ENCODE assay signal across 18 cellular contexts in genomic region chr3:16375891-16376290, GRCh38.
DNase-seq lines count a peak whose midpoint lies in the region; ATAC-seq and TF ChIP-seq lines count a peak whose summit lies in the region.
"Had no signal": no experiment of that assay in that cellular context is flagged by ENCODE, and none has a peak within 500 bp of the region (broad histone marks: within the 10 kb centered on the region; RNA-seq: fewer than 3 reads in every experiment).

No MANE protein-coding gene starts in this region.

- H3K9me3 ChIP-seq in esophagus muscularis mucosa (no peaks in the 10 kb centered on the region), thyroid gland (no peaks in the 10 kb centered on the region)
- H3K9me3 ChIP-seq: left lung, ovary, vagina had no signal

- CTCF ChIA-PET in activated CD8-positive, alpha-beta T cell treated with anti-CD3 and anti-CD28 coated beads for 36 hours (lab: Charles Lee), result interaction anchor here (1.0 to 3.0 kb wide), 4 partner anchors 9 to 174 kb away, joined by 3 to 9 read pairs (median 4); no protein-coding TSS in a partner anchor
- CTCF ChIA-PET in activated CD4-positive, alpha-beta memory T cell treated with anti-CD3 and anti-CD28 coated beads for 36 hours (lab: Charles Lee), result interaction anchor here (1.1 kb wide), 1 partner anchor 86 kb away, joined by 3 read pairs; no protein-coding TSS in a partner anchor

- H3K4me3 ChIP-seq in esophagus muscularis mucosa (no peak overlapping the region), thyroid gland (replicated peaks in 1 of 3) (no peak overlapping the region)
- H3K4me3 ChIP-seq: left lung, ovary, vagina had no signal

- 80% methylated on average over 6 of the region's 6 CpGs for WGBS in esophagus muscularis mucosa
- 80 to 81% methylated on average over 6 of the region's 6 CpGs for WGBS in thyroid gland, 2 donors

- H3K27me3 ChIP-seq in esophagus muscularis mucosa, result no peaks in the 10 kb centered on the region
- no peaks in the 10 kb centered on the region for H3K27me3 ChIP-seq in thyroid gland
- H3K27me3 ChIP-seq: left lung, ovary, vagina had no signal

- intact Hi-C loops in natural killer cell (cut with micrococcal nuclease) (no loop called here), esophagus muscularis mucosa (cut with DNase I) (loop anchor here (10.0 kb wide), 1 partner anchor 139 kb away; the partner anchor contains the start of gene RFTN1), thyroid gland (cut with DNase I) (no loop called here)
- intact Hi-C loops in activated CD8-positive, alpha-beta T cell treated with anti-CD3 and anti-CD28 coated beads for 36 hours (cut with micrococcal nuclease), result no loop called here
- intact Hi-C loops in activated CD4-positive, alpha-beta memory T cell treated with anti-CD3 and anti-CD28 coated beads for 36 hours (cut with micrococcal nuclease), result no loop called here

- H3K27me3 Mint-ChIP-seq in natural killer cell treated with Interleukin-12 subunit alpha and Interleukin-12 subunit beta and Interleukin-15 and Interleukin-18, amount 100 ng/mL, for 72 hours, result no peaks in the 10 kb centered on the region
- H3K27me3 Mint-ChIP-seq in natural killer cell (ENCODE audit: low read depth in 2 of 2), result no peaks in the 10 kb centered on the region
- H3K27me3 Mint-ChIP-seq in activated CD8-positive, alpha-beta T cell treated with anti-CD3 and anti-CD28 coated beads for 36 hours, result no peaks in the 10 kb centered on the region
- H3K27me3 Mint-ChIP-seq in activated CD4-positive, alpha-beta memory T cell treated with anti-CD3 and anti-CD28 coated beads for 36 hours, result no peaks in the 10 kb centered on the region

- no peaks in the 10 kb centered on the region for H3K9me3 Mint-ChIP-seq in natural killer cell treated with Interleukin-12 subunit alpha and Interleukin-12 subunit beta and Interleukin-15 and Interleukin-18, amount 100 ng/mL, for 72 hours
- no peaks in the 10 kb centered on the region for H3K9me3 Mint-ChIP-seq in natural killer cell
- H3K9me3 Mint-ChIP-seq in activated CD8-positive, alpha-beta T cell treated with anti-CD3 and anti-CD28 coated beads for 36 hours, result peaks cover 12% of the 10 kb centered on the region
- H3K9me3 Mint-ChIP-seq in activated CD4-positive, alpha-beta memory T cell treated with anti-CD3 and anti-CD28 coated beads for 36 hours, result peaks cover 17% of the 10 kb centered on the region

- H3K36me3 Mint-ChIP-seq in natural killer cell treated with Interleukin-12 subunit alpha and Interleukin-12 subunit beta and Interleukin-15 and Interleukin-18, amount 100 ng/mL, for 72 hours, result peaks cover 36% of the 10 kb centered on the region
- H3K36me3 Mint-ChIP-seq in natural killer cell, result no peaks in the 10 kb centered on the region
- peaks cover 90% of the 10 kb centered on the region for H3K36me3 Mint-ChIP-seq in activated CD8-positive, alpha-beta T cell treated with anti-CD3 and anti-CD28 coated beads for 36 hours (ENCODE audit: low read depth)
- peaks cover 57% of the 10 kb centered on the region for H3K36me3 Mint-ChIP-seq in activated CD4-positive, alpha-beta memory T cell treated with anti-CD3 and anti-CD28 coated beads for 36 hours

- H3K27ac ChIP-seq in esophagus muscularis mucosa (replicated peaks in 1 of 4) (peak overlapping the region; percentile 82 to 89 (median 84)), thyroid gland (peak overlapping the region; percentile 87 to 94 (median 92))
- H3K27ac ChIP-seq: left lung, ovary, vagina had no signal

- H3K36me3 ChIP-seq in esophagus muscularis mucosa (peaks cover 0 to 27% (median 12%) of the 10 kb centered on the region in 4 donors), thyroid gland (no peaks in the 10 kb centered on the region)
- H3K36me3 ChIP-seq: ovary, vagina had no signal

- POLR2A ChIA-PET in activated CD8-positive, alpha-beta T cell treated with anti-CD3 and anti-CD28 coated beads for 36 hours (lab: Charles Lee), result interaction anchor here (1.7 kb wide), 1 partner anchor 139 kb away, joined by 4 read pairs; no protein-coding TSS in a partner anchor
- POLR2A ChIA-PET in activated CD4-positive, alpha-beta memory T cell treated with anti-CD3 and anti-CD28 coated beads for 36 hours (lab: Charles Lee), result no interaction called here

- H3K27ac Mint-ChIP-seq in natural killer cell treated with Interleukin-12 subunit alpha and Interleukin-12 subunit beta and Interleukin-15 and Interleukin-18, amount 100 ng/mL, for 72 hours, result peak overlapping the region; percentile 47 to 94
- peak overlapping the region in 1 of 2 donors; percentile 86 for H3K27ac Mint-ChIP-seq in natural killer cell
- peak overlapping the region; percentile 86 for H3K27ac Mint-ChIP-seq in activated CD8-positive, alpha-beta T cell treated with anti-CD3 and anti-CD28 coated beads for 36 hours
- H3K27ac Mint-ChIP-seq in activated CD4-positive, alpha-beta memory T cell treated with anti-CD3 and anti-CD28 coated beads for 36 hours, result no peak overlapping the region

- TF ChIP-seq CTCF in natural killer cell (IDR thresholded peaks at IDR 0.05) (no peak), esophagus muscularis mucosa (IDR thresholded peaks at IDR 0.05) (no peak), thyroid gland (IDR thresholded peaks at IDR 0.05) (no peak)
- TF ChIP-seq CTCF in activated CD8-positive, alpha-beta T cell treated with anti-CD3 and anti-CD28 coated beads for 36 hours (IDR thresholded peaks at IDR 0.05), result no peak

- no peak overlapping the region for H3K4me3 Mint-ChIP-seq in natural killer cell treated with Interleukin-12 subunit alpha and Interleukin-12 subunit beta and Interleukin-15 and Interleukin-18, amount 100 ng/mL, for 72 hours
- H3K4me3 Mint-ChIP-seq in natural killer cell, result no peak overlapping the region
- H3K4me3 Mint-ChIP-seq in activated CD8-positive, alpha-beta T cell treated with anti-CD3 and anti-CD28 coated beads for 36 hours, result no peak overlapping the region
- H3K4me3 Mint-ChIP-seq in activated CD4-positive, alpha-beta memory T cell treated with anti-CD3 and anti-CD28 coated beads for 36 hours, result no peak overlapping the region

- no peak for TF ChIP-seq POLR2A in esophagus muscularis mucosa (IDR thresholded peaks at IDR 0.05; ENCODE audit: low read depth)
- no peak for TF ChIP-seq POLR2A in thyroid gland (IDR thresholded peaks at IDR 0.05)

- ATAC-seq in natural killer cell treated with Interleukin-12 subunit alpha and Interleukin-12 subunit beta and Interleukin-15 and Interleukin-18, amount 100 ng/mL, for 72 hours, result no peak
- ATAC-seq in natural killer cell, result no peak
- ATAC-seq in activated CD8-positive, alpha-beta T cell treated with anti-CD3 and anti-CD28 coated beads for 36 hours, result no peak
- ATAC-seq in GM21786 (IDR thresholded peaks at IDR 0.05; ENCODE audit: unreplicated experiment), result no peak
- ATAC-seq: left lung had no signal

- peaks cover 72 to 96% (median 85%) of the 10 kb centered on the region in 4 donors for H3K4me1 ChIP-seq in esophagus muscularis mucosa
- peaks cover 56 to 63% of the 10 kb centered on the region in 2 donors for H3K4me1 ChIP-seq in thyroid gland

- DNase-seq in natural killer cell treated with Interleukin-12 subunit alpha and Interleukin-12 subunit beta and Interleukin-15 and Interleukin-18, amount 100 ng/mL, for 72 hours (ENCODE audit: low spot score), result no peak
- DNase-seq in natural killer cell, result no peak
- DNase-seq in activated CD8-positive, alpha-beta T cell treated with anti-CD3 and anti-CD28 coated beads for 36 hours, result no peak
- no peak for DNase-seq in esophagus muscularis mucosa (ENCODE audit: extremely low spot score)
- DNase-seq in thyroid gland, result no peak
- DNase-seq in stimulated activated CD8-positive, alpha-beta memory T cell treated with anti-CD3 and anti-CD28 coated beads, Interleukin-4, amount 100 ng/mL, for 48 hours, result no peak
- DNase-seq in activated CD4-positive, alpha-beta memory T cell treated with anti-CD3 and anti-CD28 coated beads for 36 hours, result no peak
- DNase-seq: activated CD8-positive, alpha-beta memory T cell treated with anti-CD3 and anti-CD28 coated beads, Interleukin-2, amount 50 U/mL, for 4 hours; Calu3; GDM1; KBM-7; left lung; NCI-H1930; ovary; stimulated activated CD4-positive, alpha-beta T cell treated with anti-CD3 and anti-CD28 coated beads, Interleukin-2, amount 100 ng/mL, for 24 hours; substantia nigra had no signal

- H3K4me1 Mint-ChIP-seq in natural killer cell treated with Interleukin-12 subunit alpha and Interleukin-12 subunit beta and Interleukin-15 and Interleukin-18, amount 100 ng/mL, for 72 hours (ENCODE audit: low read depth in 2 of 2), result peaks cover 84 to 86% of the 10 kb centered on the region in 2 donors
- H3K4me1 Mint-ChIP-seq in natural killer cell, result peaks cover 64 to 90% of the 10 kb centered on the region in 2 donors
- peaks cover 100% of the 10 kb centered on the region for H3K4me1 Mint-ChIP-seq in activated CD8-positive, alpha-beta T cell treated with anti-CD3 and anti-CD28 coated beads for 36 hours (ENCODE audit: low read depth)
- peaks cover 87% of the 10 kb centered on the region for H3K4me1 Mint-ChIP-seq in activated CD4-positive, alpha-beta memory T cell treated with anti-CD3 and anti-CD28 coated beads for 36 hours (ENCODE audit: low read depth)

- no peak for TF ChIP-seq EP300 in esophagus muscularis mucosa (IDR thresholded peaks at IDR 0.05)
